ENCODE assay signal across 12 cellular contexts in genomic region chr15:101189341-101189679, GRCh38.
A peak's percentile ranks its signal among the peaks of the same experiment; 100 is the strongest.
DNase-seq lines count a peak whose midpoint lies in the region; ATAC-seq and TF ChIP-seq lines count a peak whose summit lies in the region.
"Had no signal": no experiment of that assay in that cellular context is flagged by ENCODE, and none has a peak within 500 bp of the region (broad histone marks: within the 10 kb centered on the region; RNA-seq: fewer than 3 reads in every experiment).

No MANE protein-coding gene starts in this region.

- no peaks in the 10 kb centered on the region for H3K9me3 ChIP-seq in ascending aorta
- H3K9me3 ChIP-seq in right cardiac atrium (ENCODE audit: control insufficient read depth, low read length): no peaks in the 10 kb centered on the region

- H3K4me1 ChIP-seq in ascending aorta: peaks cover 0 to 59% of the 10 kb centered on the region in 2 donors
- H3K4me1 ChIP-seq in right cardiac atrium (ENCODE audit: control insufficient read depth, insufficient read depth, low read length): peaks cover 20% of the 10 kb centered on the region

- H3K27me3 ChIP-seq in ascending aorta (no peaks in the 10 kb centered on the region), right cardiac atrium (ENCODE audit: control insufficient read depth, insufficient read depth) (no peaks in the 10 kb centered on the region)

- peak; percentile 4 to 53 for ATAC-seq in right cardiac atrium
- ATAC-seq in stimulated activated memory B cell treated with anti-CD40 and anti-IgM and Interleukin-4, amounts not matched to agents 10 μg/mL and 1 μg/mL and 100 μg/mL, for 72 hours: no peak
- ATAC-seq in HG03108 (IDR thresholded peaks at IDR 0.05; ENCODE audit: unreplicated experiment): no peak
- ATAC-seq in HG02678 (IDR thresholded peaks at IDR 0.05; ENCODE audit: unreplicated experiment): no peak

- WGBS in right cardiac atrium: 31% methylated on average over 5 of the region's 5 CpGs

- H3K27ac ChIP-seq in ascending aorta (peak overlapping the region; percentile 82 to 83), right cardiac atrium (ENCODE audit: low read length) (peak overlapping the region; percentile 89)

- no peaks in the 10 kb centered on the region for H3K9me3 Mint-ChIP-seq in IgD-negative memory B cell
- no peaks in the 10 kb centered on the region for H3K9me3 Mint-ChIP-seq in stimulated activated memory B cell treated with anti-CD40 and anti-IgM and Interleukin-4, amounts not matched to agents 10 μg/mL and 1 μg/mL and 100 μg/mL, for 72 hours

- H3K27me3 Mint-ChIP-seq in IgD-negative memory B cell: no peaks in the 10 kb centered on the region
- H3K27me3 Mint-ChIP-seq in stimulated activated memory B cell treated with anti-CD40 and anti-IgM and Interleukin-4, amounts not matched to agents 10 μg/mL and 1 μg/mL and 100 μg/mL, for 72 hours: no peaks in the 10 kb centered on the region

- intact Hi-C loops in ascending aorta (cut with DNase I) (loop anchor here (5.0 kb wide), 1 partner anchor 63 kb away; the partner anchor contains the start of gene CHSY1), right cardiac atrium (cut with DNase I) (loop anchor here in 1 of 4 donors (10.0 kb wide), 1 partner anchor 55 kb away; no protein-coding TSS in a partner anchor)

- H3K4me3 ChIP-seq in ascending aorta (peak overlapping the region; percentile 42 to 64), right cardiac atrium (ENCODE audit: low read length) (no peak overlapping the region)

- DNase-seq in ascending aorta (ENCODE audit: low spot score in 2 of 2): no peak
- DNase-seq in right cardiac atrium: no peak
- no peak for DNase-seq in activated gamma-delta T cell treated with Interleukin-2 at 50 U/mL for 16 hours
- no peak for DNase-seq in NCI-H1105 (lab: John Stamatoyannopoulos, UW)
- DNase-seq: activated effector memory CD4-positive, alpha-beta T cell treated with Interleukin-2 at 50 U/mL for 16 hours; NCI-H1694 treated with DMSO at 0.1 percent for 48 hours; SIG-M5; stimulated activated naive CD4-positive, alpha-beta T cell had no signal

- H3K4me3 Mint-ChIP-seq in IgD-negative memory B cell: peak overlapping the region in 1 of 4 donors; percentile 78
- no peak overlapping the region for H3K4me3 Mint-ChIP-seq in stimulated activated memory B cell treated with anti-CD40 and anti-IgM and Interleukin-4, amounts not matched to agents 10 μg/mL and 1 μg/mL and 100 μg/mL, for 72 hours

- no peaks in the 10 kb centered on the region for H3K36me3 ChIP-seq in ascending aorta

- H3K36me3 Mint-ChIP-seq in IgD-negative memory B cell: peaks cover 4% of the 10 kb centered on the region
- H3K36me3 Mint-ChIP-seq in stimulated activated memory B cell treated with anti-CD40 and anti-IgM and Interleukin-4, amounts not matched to agents 10 μg/mL and 1 μg/mL and 100 μg/mL, for 72 hours: peaks cover 11% of the 10 kb centered on the region

- peak overlapping the region in 2 of 3 donors; percentile 42 to 45 for H3K27ac Mint-ChIP-seq in IgD-negative memory B cell
- peak overlapping the region; percentile 77 for H3K27ac Mint-ChIP-seq in stimulated activated memory B cell treated with anti-CD40 and anti-IgM and Interleukin-4, amounts not matched to agents 10 μg/mL and 1 μg/mL and 100 μg/mL, for 72 hours

- no peak for TF ChIP-seq CTCF in ascending aorta (IDR thresholded peaks at IDR 0.05)

- peaks cover 15 to 30% (median 28%) of the 10 kb centered on the region in 3 donors for H3K4me1 Mint-ChIP-seq in IgD-negative memory B cell
- peaks cover 71% of the 10 kb centered on the region for H3K4me1 Mint-ChIP-seq in stimulated activated memory B cell treated with anti-CD40 and anti-IgM and Interleukin-4, amounts not matched to agents 10 μg/mL and 1 μg/mL and 100 μg/mL, for 72 hours

Comparison
In these comparisons a context has a peak if more than half of its experiments do, and no peak if none do; other contexts are left out.
1. ATAC-seq: peak in right cardiac atrium (2 of 2); none in stimulated activated memory B cell treated with anti-CD40 and anti-IgM and Interleukin-4, amounts not matched to agents 10 μg/mL and 1 μg/mL and 100 μg/mL, for 72 hours (single experiment), HG03108 (single experiment) and HG02678 (single experiment).